In genomic region chr19:42244452-42245220, GRCh38 we compare ENCODE assay signal across 8 cellular contexts. TPM values are rescaled to one million over a fixed set of nuclear protein-coding genes. Genes with fewer than 3 reads are reported as not detected.
A peak's percentile ranks its signal among the peaks of the same experiment; 100 is the strongest.
DNase-seq lines count a peak whose midpoint lies in the region; ATAC-seq and TF ChIP-seq lines count a peak whose summit lies in the region.

No MANE protein-coding gene starts in this region.

- peak; percentile 83 for DNase-seq in GF-D8 (lab: John Stamatoyannopoulos, UW)
- DNase-seq in NCI-H1417 (lab: John Stamatoyannopoulos, UW): peak; percentile 89 to 96 (median 93)
- peak; percentile 97 for DNase-seq in SW480 (ENCODE audit: low spot score)
- peak; percentile 91 to 97 (median 94) for DNase-seq in adrenal gland
- peak; percentile 90 to 93 for DNase-seq in heart right ventricle
- DNase-seq in pons (ENCODE audit: low spot score): peak; percentile 97
- DNase-seq in type B pancreatic cell (ENCODE audit: extremely low spot score, unreplicated experiment): peak; percentile 93

- H3K27me3 ChIP-seq in adrenal gland (no peaks in the 10 kb centered on the region), heart right ventricle (no peaks in the 10 kb centered on the region)

- H3K27ac Mint-ChIP-seq in type B pancreatic cell: peak overlapping the region; percentile 99

- peak in 1 of 2 donors; percentile 74 for TF ChIP-seq POLR2A in adrenal gland (IDR thresholded peaks at IDR 0.05)

- peaks cover 0 to 15% of the 10 kb centered on the region in 2 donors for H3K36me3 ChIP-seq in adrenal gland (replicated peaks in 1 of 2)
- peaks cover 0 to 41% (median 6%) of the 10 kb centered on the region in 9 donors for H3K36me3 ChIP-seq in heart right ventricle

- H3K27ac ChIP-seq in adrenal gland (peak overlapping the region; percentile 65 to 93 (median 88)), heart right ventricle (peak overlapping the region; percentile 72 to 100 (median 90))

- WGBS in adrenal gland, 4 donors: 1 to 3% (median 2%) methylated on average over 26 to 40 of the region's 40 CpGs
- WGBS in heart right ventricle, 2 donors: 1 to 2% methylated on average over 40 of the region's 40 CpGs

- H3K36me3 Mint-ChIP-seq in type B pancreatic cell: no peaks in the 10 kb centered on the region

- H3K9me3 Mint-ChIP-seq in type B pancreatic cell: no peaks in the 10 kb centered on the region

- peaks cover 45% of the 10 kb centered on the region for H3K4me1 Mint-ChIP-seq in type B pancreatic cell (ENCODE audit: unreplicated experiment)

- peak; percentile 24 for ATAC-seq in HG02588 (IDR thresholded peaks at IDR 0.05; ENCODE audit: unreplicated experiment)
- ATAC-seq in heart right ventricle: peak; percentile 25 to 64 (median 46)

- H3K4me1 ChIP-seq in adrenal gland (replicated peaks in 1 of 2) (peaks cover 31 to 55% of the 10 kb centered on the region in 2 donors), heart right ventricle (peaks cover 17 to 81% (median 66%) of the 10 kb centered on the region in 9 donors)

- no peaks in the 10 kb centered on the region for H3K27me3 Mint-ChIP-seq in type B pancreatic cell

- TF ChIP-seq CTCF in adrenal gland (IDR thresholded peaks at IDR 0.05) (peak; percentile 34 to 68 (median 56)), heart right ventricle (IDR thresholded peaks at IDR 0.05) (peak; percentile 45 to 88 (median 67)), type B pancreatic cell (conservative IDR thresholded peaks at IDR 0.05) (peak; percentile 71)

- H3K4me3 Mint-ChIP-seq in type B pancreatic cell: peak overlapping the region; percentile 98

- H3K9me3 ChIP-seq in adrenal gland (replicated peaks in 1 of 3) (no peaks in the 10 kb centered on the region), heart right ventricle (no peaks in the 10 kb centered on the region)

- intact Hi-C loops in adrenal gland (cut with DNase I): loop anchor here (5.0 kb wide), 1 partner anchor 48 kb away; no protein-coding TSS in a partner anchor
- intact Hi-C loops in heart right ventricle (cut with DNase I): loop anchor here in 7 of 10 donors (1.0 to 10.0 kb wide), 7 partner anchors 34 to 190 kb away; partner anchors contain the start of gene MEGF8 (in 1 of the 7)

- H3K4me3 ChIP-seq in adrenal gland (peak overlapping the region in 3 of 4 donors; percentile 37 to 78 (median 42)), heart right ventricle (peak overlapping the region; percentile 46 to 95 (median 86))

RNA-seq across cellular contexts. Expression of gene GSK3A, which starts 2.2 kb away (rescaled TPM):
- total RNA-seq in adrenal gland: 10 to 100 TPM; 19.5 to 61.9 (median 45.1) TPM
- 10 to 100 TPM; 51.0 to 94.9 (median 65.5) TPM for polyA plus RNA-seq in adrenal gland
- total RNA-seq in heart right ventricle: 10 to 100 TPM; 31.9 to 46.1 (median 36.4) TPM
- polyA plus RNA-seq in heart right ventricle: 10 to 100 TPM; 31.2 to 51.0 TPM
- total RNA-seq in type B pancreatic cell (ENCODE audit: low replicate concordance): 43.5 and 49.1 TPM in 2 replicates

RNA-seq across cellular contexts. Expression of gene ERF, which starts 10.3 kb away (rescaled TPM):
- total RNA-seq in adrenal gland (10 to 100 TPM; 27.0 to 71.2 (median 55.1) TPM), heart right ventricle (10 to 100 TPM; 29.8 to 40.2 (median 32.9) TPM), type B pancreatic cell (ENCODE audit: low replicate concordance) (54.9 and 78.9 TPM in 2 replicates)
- polyA plus RNA-seq in adrenal gland (100 to 1,000 TPM in 1 of 3 donors, 10 to 100 TPM in 2; 14.3 to 147 (median 44.1) TPM), heart right ventricle (10 to 100 TPM; 31.8 to 49.0 TPM)

RNA-seq across cellular contexts. Expression of gene CIC, which starts 24.4 kb away (rescaled TPM):
- total RNA-seq in adrenal gland (100 to 1,000 TPM in 1 of 8 donors, 10 to 100 TPM in 7; 48.7 to 119 (median 72.7) TPM), heart right ventricle (10 to 100 TPM; 27.9 to 42.0 (median 32.0) TPM), type B pancreatic cell (ENCODE audit: low replicate concordance) (44.8 and 70.3 TPM in 2 replicates)
- polyA plus RNA-seq in adrenal gland (100 to 1,000 TPM in 1 of 3 donors, 10 to 100 TPM in 2; 13.3 to 171 (median 61.7) TPM), heart right ventricle (10 to 100 TPM; 17.6 to 39.8 TPM)

RNA-seq across cellular contexts. Expression of gene ZNF526, which starts 24.5 kb away (rescaled TPM):
- total RNA-seq in adrenal gland: 10 to 100 TPM in 2 of 8 donors, 1 to 10 TPM in 6; 4.2 to 12.5 (median 9.0) TPM
- 1 to 10 TPM; 2.0 to 5.1 (median 2.9) TPM for polyA plus RNA-seq in adrenal gland
- total RNA-seq in heart right ventricle: 1 to 10 TPM; 3.2 to 7.0 (median 5.4) TPM
- polyA plus RNA-seq in heart right ventricle: 1 to 10 TPM; 3.2 to 3.4 TPM
- total RNA-seq in type B pancreatic cell (ENCODE audit: low replicate concordance): 18.2 and 19.3 TPM in 2 replicates

RNA-seq across cellular contexts. Expression of gene DEDD2, which starts 27.2 kb away (rescaled TPM):
- 10 to 100 TPM; 27.1 to 54.8 (median 33.5) TPM for total RNA-seq in adrenal gland
- 10 to 100 TPM; 26.0 to 39.9 (median 26.2) TPM for polyA plus RNA-seq in adrenal gland
- 10 to 100 TPM in 9 of 10 donors, 1 to 10 TPM in 1; 9.8 to 20.5 (median 12.2) TPM for total RNA-seq in heart right ventricle
- 10 to 100 TPM; 12.9 to 15.2 TPM for polyA plus RNA-seq in heart right ventricle
- total RNA-seq in type B pancreatic cell (ENCODE audit: low replicate concordance): 23.7 and 29.3 TPM in 2 replicates

Comparison
In these comparisons a context has a peak if more than half of its experiments do, and no peak if none do; other contexts are left out.
1. Peak in every context shown above with its lines: DNase-seq, ATAC-seq, H3K4me3 ChIP-seq and H3K27ac ChIP-seq.